Comparison of ENCODE assay signal across 8 cellular contexts in the genomic region with DNA sequence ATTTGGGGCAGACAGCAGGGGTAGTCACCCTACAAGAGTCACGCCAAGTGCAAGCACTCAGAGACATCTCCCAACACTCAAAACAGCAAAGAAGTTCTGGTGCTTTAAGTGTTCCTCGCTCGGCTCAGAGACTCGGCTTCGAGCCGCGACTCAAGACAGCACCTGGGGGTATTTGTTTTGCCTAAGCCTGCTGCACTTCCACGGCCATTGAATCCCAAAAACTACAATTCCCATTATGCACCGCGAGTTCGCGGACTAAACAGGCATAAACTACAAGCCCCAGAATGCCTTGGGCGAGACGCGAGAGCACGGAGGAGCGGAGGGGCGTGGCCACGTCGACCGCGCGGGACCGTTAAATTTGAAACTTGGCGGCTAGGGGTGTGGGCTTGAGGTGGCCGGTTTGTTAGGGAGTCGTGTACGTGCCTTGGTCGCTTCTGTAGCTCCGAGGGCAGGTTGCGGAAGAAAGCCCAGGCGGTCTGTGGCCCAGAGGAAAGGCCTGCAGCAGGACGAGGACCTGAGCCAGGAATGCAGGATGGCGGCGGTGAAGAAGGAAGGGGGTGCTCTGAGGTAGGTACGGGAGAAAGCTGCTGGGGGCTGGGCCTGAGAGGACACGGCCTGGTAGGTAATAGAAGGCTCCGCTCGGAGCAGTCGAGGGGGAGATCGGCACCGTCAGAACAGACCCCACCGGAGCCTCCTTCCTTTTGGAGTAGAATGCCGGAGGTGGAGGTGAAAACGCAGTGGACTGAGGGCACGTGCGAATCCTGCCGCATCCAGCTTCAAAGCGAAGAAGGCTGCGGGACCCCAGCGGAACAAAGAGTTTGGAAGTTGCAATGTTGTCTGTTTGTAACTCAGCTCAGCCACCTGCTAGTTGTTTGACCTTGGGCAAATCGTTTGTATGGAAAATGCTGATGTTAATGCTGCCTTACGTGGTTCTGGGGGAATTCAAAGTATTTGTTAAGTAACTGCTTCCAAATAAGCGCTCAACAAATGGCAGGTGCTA. TPM values are rescaled to one million over a fixed set of nuclear protein-coding genes. Genes with fewer than 3 reads are reported as not detected.
DNase-seq lines count a peak whose midpoint lies in the region; TF ChIP-seq lines count a peak whose summit lies in the region.

A gene with protein sequence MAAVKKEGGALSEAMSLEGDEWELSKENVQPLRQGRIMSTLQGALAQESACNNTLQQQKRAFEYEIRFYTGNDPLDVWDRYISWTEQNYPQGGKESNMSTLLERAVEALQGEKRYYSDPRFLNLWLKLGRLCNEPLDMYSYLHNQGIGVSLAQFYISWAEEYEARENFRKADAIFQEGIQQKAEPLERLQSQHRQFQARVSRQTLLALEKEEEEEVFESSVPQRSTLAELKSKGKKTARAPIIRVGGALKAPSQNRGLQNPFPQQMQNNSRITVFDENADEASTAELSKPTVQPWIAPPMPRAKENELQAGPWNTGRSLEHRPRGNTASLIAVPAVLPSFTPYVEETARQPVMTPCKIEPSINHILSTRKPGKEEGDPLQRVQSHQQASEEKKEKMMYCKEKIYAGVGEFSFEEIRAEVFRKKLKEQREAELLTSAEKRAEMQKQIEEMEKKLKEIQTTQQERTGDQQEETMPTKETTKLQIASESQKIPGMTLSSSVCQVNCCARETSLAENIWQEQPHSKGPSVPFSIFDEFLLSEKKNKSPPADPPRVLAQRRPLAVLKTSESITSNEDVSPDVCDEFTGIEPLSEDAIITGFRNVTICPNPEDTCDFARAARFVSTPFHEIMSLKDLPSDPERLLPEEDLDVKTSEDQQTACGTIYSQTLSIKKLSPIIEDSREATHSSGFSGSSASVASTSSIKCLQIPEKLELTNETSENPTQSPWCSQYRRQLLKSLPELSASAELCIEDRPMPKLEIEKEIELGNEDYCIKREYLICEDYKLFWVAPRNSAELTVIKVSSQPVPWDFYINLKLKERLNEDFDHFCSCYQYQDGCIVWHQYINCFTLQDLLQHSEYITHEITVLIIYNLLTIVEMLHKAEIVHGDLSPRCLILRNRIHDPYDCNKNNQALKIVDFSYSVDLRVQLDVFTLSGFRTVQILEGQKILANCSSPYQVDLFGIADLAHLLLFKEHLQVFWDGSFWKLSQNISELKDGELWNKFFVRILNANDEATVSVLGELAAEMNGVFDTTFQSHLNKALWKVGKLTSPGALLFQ (plus strand): TSS at position 381 of the 1,000 bp plus-strand sequence. CDS start 152 bp downstream, at position 533.

- POLR2A ChIA-PET in HEK293T (lab: Yijun Ruan, JAX), result interaction anchor here (0.7 to 2.2 kb wide), 11 partner anchors 48 to 123 kb away, joined by 3 to 13 read pairs (median 4); a partner anchor contains a TSS

- no peaks in the 10 kb centered on the region for H3K27me3 ChIP-seq in SJCRH30

- peaks cover 18% of the 10 kb centered on the region for H3K36me3 ChIP-seq in SJCRH30

- H3K27ac ChIP-seq in SJCRH30, result peak within 1 kb of the TSS; percentile 75

- H3K4me3 ChIP-seq in SJCRH30, result peak within 1 kb of the TSS; percentile 74

- CTCF ChIA-PET in HEK293T (lab: Yijun Ruan, JAX), result interaction anchor here (1.0 to 1.6 kb wide), 3 partner anchors 18 to 116 kb away, joined by 3 to 7 read pairs (median 3); no protein-coding TSS in a partner anchor

- no peaks in the 10 kb centered on the region for H3K9me3 ChIP-seq in SJCRH30 (replicated peaks)

- peaks cover 5% of the 10 kb centered on the region for H3K4me1 ChIP-seq in SJCRH30

- DNase-seq in GM04503 (ENCODE audit: low read depth) (peak; percentile 53), HEK293T (ENCODE audit: extremely low spot score) (peak; percentile 91), MV-4-11 (lab: John Stamatoyannopoulos, UW) (peak; percentile 93), SJCRH30 (peak; percentile 96 to 97), activated gamma-delta T cell treated with Interleukin-2 at 50 U/mL for 16 hours (peak; percentile 90), germinal center (ENCODE audit: low spot score) (peak; percentile 97), non-pigmented ciliary epithelial cell (ENCODE audit: low read depth) (peak; percentile 55), superior temporal gyrus (ENCODE audit: extremely low spot score) (peak; percentile 99)

TF ChIP-seq in HEK293T, 16 proteins besides CTCF, POLR2A, EP300 and RAD21:
- no peak for TF ChIP-seq BHLHE40 (IDR thresholded peaks at IDR 0.05; ENCODE audit: borderline replicate concordance)
- TF ChIP-seq FOXM1 (IDR thresholded peaks at IDR 0.05; ENCODE audit: borderline replicate concordance), result 0 out of 2 replicates have a peak, but pooled peaks have one; percentile 43
- no peak for TF ChIP-seq SP1 (IDR thresholded peaks at IDR 0.05)
- no peak for TF ChIP-seq TARDBP (IDR thresholded peaks at IDR 0.05)
- TF ChIP-seq SUZ12 (IDR thresholded peaks at IDR 0.05), result peak; percentile 74; the same call in 1 of the 2 replicates
- no peak for TF ChIP-seq CTBP1 (IDR thresholded peaks at IDR 0.05; ENCODE audit: borderline replicate concordance)
- TF ChIP-seq ELF4 (IDR thresholded peaks at IDR 0.05), result no peak
- no peak for TF ChIP-seq LEF1 (IDR thresholded peaks at IDR 0.05; ENCODE audit: borderline replicate concordance)
- TF ChIP-seq HDGF (IDR thresholded peaks at IDR 0.05; ENCODE audit: borderline replicate concordance), result no peak
- TF ChIP-seq ARNT (IDR thresholded peaks at IDR 0.05), result no peak
- TF ChIP-seq, protein P1, sequence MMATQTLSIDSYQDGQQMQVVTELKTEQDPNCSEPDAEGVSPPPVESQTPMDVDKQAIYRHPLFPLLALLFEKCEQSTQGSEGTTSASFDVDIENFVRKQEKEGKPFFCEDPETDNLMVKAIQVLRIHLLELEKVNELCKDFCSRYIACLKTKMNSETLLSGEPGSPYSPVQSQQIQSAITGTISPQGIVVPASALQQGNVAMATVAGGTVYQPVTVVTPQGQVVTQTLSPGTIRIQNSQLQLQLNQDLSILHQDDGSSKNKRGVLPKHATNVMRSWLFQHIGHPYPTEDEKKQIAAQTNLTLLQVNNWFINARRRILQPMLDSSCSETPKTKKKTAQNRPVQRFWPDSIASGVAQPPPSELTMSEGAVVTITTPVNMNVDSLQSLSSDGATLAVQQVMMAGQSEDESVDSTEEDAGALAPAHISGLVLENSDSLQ (IDR thresholded peaks at IDR 0.05), result no peak
- TF ChIP-seq FOXK2 (IDR thresholded peaks at IDR 0.05), result no peak
- peak; percentile 68 for TF ChIP-seq L3MBTL2 (conservative IDR thresholded peaks at IDR 0.05)
- no peak for TF ChIP-seq NFRKB (IDR thresholded peaks at IDR 0.05)
- no peak for TF ChIP-seq FOXA1 (IDR thresholded peaks at IDR 0.05)
- no peak for TF ChIP-seq ZNF384 (IDR thresholded peaks at IDR 0.05)

RNA-seq across cellular contexts. Expression of the gene that starts here (rescaled TPM):
- 90.7 and 105 TPM in 2 replicates for total RNA-seq in SJCRH30 (2014; rRNA removed; shearing (Covaris generic))

Comparison
In these comparisons a context has a peak if more than half of its experiments do, and no peak if none do; other contexts are left out.
1. Peak in every context shown above with its lines: DNase-seq, H3K4me3 ChIP-seq and H3K27ac ChIP-seq.